In genomic region chr4:74659576-74660411, GRCh38 we compare ENCODE assay signal across 1 cellular context.
TF ChIP-seq lines count a peak whose summit lies in the region.

No MANE protein-coding gene starts in this region.

TF ChIP-seq in K562, 482 proteins besides CTCF, POLR2A, EP300 and RAD21 (continued from another document and continues in another):
- TF ChIP-seq, protein P1, sequence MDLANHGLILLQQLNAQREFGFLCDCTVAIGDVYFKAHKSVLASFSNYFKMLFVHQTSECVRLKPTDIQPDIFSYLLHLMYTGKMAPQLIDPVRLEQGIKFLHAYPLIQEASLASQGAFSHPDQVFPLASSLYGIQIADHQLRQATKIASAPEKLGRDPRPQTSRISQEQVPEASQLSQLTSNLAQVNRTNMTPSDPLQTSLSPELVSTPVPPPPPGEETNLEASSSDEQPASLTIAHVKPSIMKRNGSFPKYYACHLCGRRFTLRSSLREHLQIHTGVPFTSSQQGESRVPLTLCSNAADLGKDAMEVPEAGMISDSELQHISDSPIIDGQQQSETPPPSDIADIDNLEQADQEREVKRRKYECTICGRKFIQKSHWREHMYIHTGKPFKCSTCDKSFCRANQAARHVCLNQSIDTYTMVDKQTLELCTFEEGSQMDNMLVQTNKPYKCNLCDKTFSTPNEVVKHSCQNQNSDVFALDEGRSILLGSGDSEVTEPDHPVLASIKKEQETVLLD (IDR thresholded peaks at IDR 0.05): no peak
- TF ChIP-seq NCOA6 (IDR thresholded peaks at IDR 0.05) (no peak), HNRNPK (IDR thresholded peaks at IDR 0.05; ENCODE audit: low read depth, low read length, poor library complexity, severe bottlenecking) (no peak), EP400 (IDR thresholded peaks at IDR 0.05) (no peak), SRSF7 (optimal IDR thresholded peaks at IDR 0.05; ENCODE audit: low read depth, low read length) (no peak), HNRNPUL1 (IDR thresholded peaks at IDR 0.05; ENCODE audit: low read length) (no peak), NCOA1 (IDR thresholded peaks at IDR 0.05; ENCODE audit: low read depth) (no peak), KDM5B (IDR thresholded peaks at IDR 0.05; ENCODE audit: insufficient replicate concordance, low read depth, low read length) (no peak), ASH1L (IDR thresholded peaks at IDR 0.05; ENCODE audit: borderline replicate concordance, low read depth, partially characterized antibody) (no peak), MAZ (CRISPR knock-in tag; conservative IDR thresholded peaks at IDR 0.05 in 1 of 2, IDR thresholded peaks at IDR 0.05 in 1 of 2) (0 out of 4 replicates have a peak, but pooled peaks of 1 of the 2 experiments have one; percentile 46), DPF2 (IDR thresholded peaks at IDR 0.05) (peak; percentile 81), SIN3A (IDR thresholded peaks at IDR 0.05; ENCODE audit: borderline replicate concordance in 2 of 2, control insufficient read depth in 1 of 2, low read depth in 2 of 2, low read length in 2 of 2) (no peak), ZBTB40 (IDR thresholded peaks at IDR 0.05) (0 out of 2 replicates have a peak, but pooled peaks have one; percentile 39), ZBTB40 (CRISPR knock-in tag; IDR thresholded peaks at IDR 0.05) (no peak), NCOR1 (IDR thresholded peaks at IDR 0.05) (no peak), GABPA (tag; conservative IDR thresholded peaks at IDR 0.05; ENCODE audit: low read depth) (peak; percentile 56), ARNT (IDR thresholded peaks at IDR 0.05) (no peak), SPI1 (IDR thresholded peaks at IDR 0.05; ENCODE audit: borderline replicate concordance, low read depth, low read length) (no peak), KAT8 (IDR thresholded peaks at IDR 0.05; ENCODE audit: low read depth) (no peak), TRIM24 (IDR thresholded peaks at IDR 0.05) (peak; percentile 49 to 74; a peak in 3 of 4 replicates), CBFA2T3 (IDR thresholded peaks at IDR 0.05) (no peak), FOXK2 (conservative IDR thresholded peaks at IDR 0.05 in 1 of 2, IDR thresholded peaks at IDR 0.05 in 1 of 2; ENCODE audit: low read depth in 2 of 2) (no peak), CEBPZ (IDR thresholded peaks at IDR 0.05; ENCODE audit: borderline replicate concordance, low read depth, low read length) (no peak)
- TF ChIP-seq, protein P2, sequence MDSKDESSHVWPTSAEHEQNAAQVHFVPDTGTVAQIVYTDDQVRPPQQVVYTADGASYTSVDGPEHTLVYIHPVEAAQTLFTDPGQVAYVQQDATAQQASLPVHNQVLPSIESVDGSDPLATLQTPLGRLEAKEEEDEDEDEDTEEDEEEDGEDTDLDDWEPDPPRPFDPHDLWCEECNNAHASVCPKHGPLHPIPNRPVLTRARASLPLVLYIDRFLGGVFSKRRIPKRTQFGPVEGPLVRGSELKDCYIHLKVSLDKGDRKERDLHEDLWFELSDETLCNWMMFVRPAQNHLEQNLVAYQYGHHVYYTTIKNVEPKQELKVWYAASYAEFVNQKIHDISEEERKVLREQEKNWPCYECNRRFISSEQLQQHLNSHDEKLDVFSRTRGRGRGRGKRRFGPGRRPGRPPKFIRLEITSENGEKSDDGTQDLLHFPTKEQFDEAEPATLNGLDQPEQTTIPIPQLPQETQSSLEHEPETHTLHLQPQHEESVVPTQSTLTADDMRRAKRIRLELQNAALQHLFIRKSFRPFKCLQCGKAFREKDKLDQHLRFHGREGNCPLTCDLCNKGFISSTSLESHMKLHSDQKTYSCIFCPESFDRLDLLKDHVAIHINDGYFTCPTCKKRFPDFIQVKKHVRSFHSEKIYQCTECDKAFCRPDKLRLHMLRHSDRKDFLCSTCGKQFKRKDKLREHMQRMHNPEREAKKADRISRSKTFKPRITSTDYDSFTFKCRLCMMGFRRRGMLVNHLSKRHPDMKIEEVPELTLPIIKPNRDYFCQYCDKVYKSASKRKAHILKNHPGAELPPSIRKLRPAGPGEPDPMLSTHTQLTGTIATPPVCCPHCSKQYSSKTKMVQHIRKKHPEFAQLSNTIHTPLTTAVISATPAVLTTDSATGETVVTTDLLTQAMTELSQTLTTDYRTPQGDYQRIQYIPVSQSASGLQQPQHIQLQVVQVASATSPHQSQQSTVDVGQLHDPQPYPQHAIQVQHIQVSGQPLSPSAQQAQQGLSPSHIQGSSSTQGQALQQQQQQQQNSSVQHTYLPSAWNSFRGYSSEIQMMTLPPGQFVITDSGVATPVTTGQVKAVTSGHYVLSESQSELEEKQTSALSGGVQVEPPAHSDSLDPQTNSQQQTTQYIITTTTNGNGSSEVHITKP (IDR thresholded peaks at IDR 0.05; ENCODE audit: partially characterized antibody): peak; percentile 67
- TF ChIP-seq, protein P3, sequence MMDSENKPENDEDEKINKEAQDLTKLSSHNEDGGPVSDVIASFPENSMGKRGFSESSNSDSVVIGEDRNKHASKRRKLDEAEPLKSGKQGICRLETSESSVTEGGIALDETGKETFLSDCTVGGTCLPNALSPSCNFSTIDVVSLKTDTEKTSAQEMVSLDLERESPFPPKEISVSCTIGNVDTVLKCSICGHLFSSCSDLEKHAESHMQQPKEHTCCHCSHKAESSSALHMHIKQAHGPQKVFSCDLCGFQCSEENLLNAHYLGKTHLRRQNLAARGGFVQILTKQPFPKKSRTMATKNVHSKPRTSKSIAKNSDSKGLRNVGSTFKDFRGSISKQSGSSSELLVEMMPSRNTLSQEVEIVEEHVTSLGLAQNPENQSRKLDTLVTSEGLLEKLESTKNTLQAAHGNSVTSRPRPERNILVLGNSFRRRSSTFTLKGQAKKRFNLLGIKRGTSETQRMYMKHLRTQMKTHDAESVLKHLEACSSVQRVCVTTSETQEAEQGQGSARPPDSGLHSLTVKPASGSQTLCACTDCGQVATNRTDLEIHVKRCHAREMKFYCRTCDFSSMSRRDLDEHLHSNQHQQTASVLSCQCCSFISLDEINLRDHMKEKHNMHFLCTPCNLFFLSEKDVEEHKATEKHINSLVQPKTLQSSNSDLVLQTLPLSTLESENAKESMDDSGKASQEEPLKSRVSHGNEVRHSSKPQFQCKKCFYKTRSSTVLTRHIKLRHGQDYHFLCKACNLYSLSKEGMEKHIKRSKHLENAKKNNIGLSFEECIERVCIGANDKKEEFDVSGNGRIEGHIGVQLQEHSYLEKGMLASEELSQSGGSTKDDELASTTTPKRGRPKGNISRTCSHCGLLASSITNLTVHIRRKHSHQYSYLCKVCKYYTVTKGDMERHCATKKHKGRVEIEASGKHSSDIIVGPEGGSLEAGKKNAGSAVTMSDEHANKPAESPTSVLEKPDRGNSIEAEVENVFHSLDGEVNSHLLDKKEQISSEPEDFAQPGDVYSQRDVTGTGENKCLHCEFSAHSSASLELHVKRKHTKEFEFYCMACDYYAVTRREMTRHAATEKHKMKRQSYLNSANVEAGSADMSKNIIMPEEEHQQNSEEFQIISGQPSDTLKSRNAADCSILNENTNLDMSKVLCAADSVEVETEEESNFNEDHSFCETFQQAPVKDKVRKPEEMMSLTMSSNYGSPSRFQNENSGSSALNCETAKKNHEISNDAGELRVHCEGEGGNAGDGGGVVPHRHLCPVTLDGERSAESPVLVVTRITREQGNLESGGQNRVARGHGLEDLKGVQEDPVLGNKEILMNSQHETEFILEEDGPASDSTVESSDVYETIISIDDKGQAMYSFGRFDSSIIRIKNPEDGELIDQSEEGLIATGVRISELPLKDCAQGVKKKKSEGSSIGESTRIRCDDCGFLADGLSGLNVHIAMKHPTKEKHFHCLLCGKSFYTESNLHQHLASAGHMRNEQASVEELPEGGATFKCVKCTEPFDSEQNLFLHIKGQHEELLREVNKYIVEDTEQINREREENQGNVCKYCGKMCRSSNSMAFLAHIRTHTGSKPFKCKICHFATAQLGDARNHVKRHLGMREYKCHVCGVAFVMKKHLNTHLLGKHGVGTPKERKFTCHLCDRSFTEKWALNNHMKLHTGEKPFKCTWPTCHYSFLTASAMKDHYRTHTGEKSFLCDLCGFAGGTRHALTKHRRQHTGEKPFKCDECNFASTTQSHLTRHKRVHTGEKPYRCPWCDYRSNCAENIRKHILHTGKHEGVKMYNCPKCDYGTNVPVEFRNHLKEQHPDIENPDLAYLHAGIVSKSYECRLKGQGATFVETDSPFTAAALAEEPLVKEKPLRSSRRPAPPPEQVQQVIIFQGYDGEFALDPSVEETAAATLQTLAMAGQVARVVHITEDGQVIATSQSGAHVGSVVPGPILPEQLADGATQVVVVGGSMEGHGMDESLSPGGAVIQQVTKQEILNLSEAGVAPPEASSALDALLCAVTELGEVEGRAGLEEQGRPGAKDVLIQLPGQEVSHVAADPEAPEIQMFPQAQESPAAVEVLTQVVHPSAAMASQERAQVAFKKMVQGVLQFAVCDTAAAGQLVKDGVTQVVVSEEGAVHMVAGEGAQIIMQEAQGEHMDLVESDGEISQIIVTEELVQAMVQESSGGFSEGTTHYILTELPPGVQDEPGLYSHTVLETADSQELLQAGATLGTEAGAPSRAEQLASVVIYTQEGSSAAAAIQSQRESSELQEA (IDR thresholded peaks at IDR 0.05; ENCODE audit: low read depth): no peak
- TF ChIP-seq, protein P4, sequence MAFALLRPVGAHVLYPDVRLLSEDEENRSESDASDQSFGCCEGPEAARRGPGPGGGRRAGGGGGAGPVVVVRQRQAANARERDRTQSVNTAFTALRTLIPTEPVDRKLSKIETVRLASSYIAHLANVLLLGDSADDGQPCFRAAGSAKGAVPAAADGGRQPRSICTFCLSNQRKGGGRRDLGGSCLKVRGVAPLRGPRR (CRISPR knock-in tag; IDR thresholded peaks at IDR 0.05): no peak
